In genomic region chr16:59440502-59440901, GRCh38 we compare ENCODE assay signal across 32 cellular contexts.
DNase-seq lines count a peak whose midpoint lies in the region; ATAC-seq, FAIRE-seq and TF ChIP-seq lines count a peak whose summit lies in the region.
"Had no signal": no experiment of that assay in that cellular context is flagged by ENCODE, and none has a peak within 500 bp of the region (broad histone marks: within the 10 kb centered on the region; RNA-seq: fewer than 3 reads in every experiment).

No MANE protein-coding gene starts in this region.

- no peaks in the 10 kb centered on the region for H3K4me1 Mint-ChIP-seq in central memory CD8-positive, alpha-beta T cell
- H3K4me1 Mint-ChIP-seq: B cell; CD14-positive monocyte; CD4-positive, alpha-beta memory T cell; CD4-positive, CD25-positive, alpha-beta regulatory T cell; CD8-positive, alpha-beta memory T cell had no signal

- no peak for FAIRE-seq in HepG2 (lab: Jason Lieb, UNC)
- FAIRE-seq: A549, D721Med had no signal

- H3K36me3 ChIP-seq in HepG2 (replicated peaks in 1 of 2; ENCODE audit: control insufficient read depth in 1 of 2, insufficient read depth in 2 of 2, low read length in 2 of 2) (no peaks in the 10 kb centered on the region), right lobe of liver (no peaks in the 10 kb centered on the region)
- H3K36me3 ChIP-seq: BE2C; BLaER1; BLaER1 treated with 17β-estradiol and CSF1 and Interleukin-3, amounts not matched to agents 10 nM and 100 nM had no signal

- no peaks in the 10 kb centered on the region for H3K27me3 ChIP-seq in HepG2 (ENCODE audit: control insufficient read depth in 1 of 2, insufficient read depth in 2 of 2, low read length in 2 of 2)
- H3K27me3 ChIP-seq in right lobe of liver: no peaks in the 10 kb centered on the region
- H3K27me3 ChIP-seq: BE2C; BLaER1; BLaER1 treated with 17β-estradiol and CSF1 and Interleukin-3, amounts not matched to agents 10 nM and 100 nM had no signal

- H4K20me1 ChIP-seq in HepG2 (ENCODE audit: insufficient read depth, low read length): no peaks in the 10 kb centered on the region
- H4K20me1 ChIP-seq: BLaER1; BLaER1 treated with 17β-estradiol and CSF1 and Interleukin-3, amounts not matched to agents 10 nM and 100 nM had no signal

- TF ChIP-seq CTCF in HepG2 (CRISPR knock-in tag; IDR thresholded peaks at IDR 0.05) (no peak), right lobe of liver (IDR thresholded peaks at IDR 0.05) (no peak)

- intact Hi-C loops in HepG2 (cut with micrococcal nuclease; ENCODE audit: unreplicated experiment) (no loop called here), right lobe of liver (cut with DNase I) (no loop called here)

- in situ Hi-C loops in HepG2 (cut with HindIII; ENCODE audit: extremely low pct_ligation_motif_present, low pct_unique_long_range_greater_than_20kb): no loop called here

- H3K4me3 ChIP-seq in HepG2 (replicated peaks in 1 of 3; ENCODE audit: insufficient read depth in 1 of 3, low read depth in 2 of 3, low read length in 3 of 3): no peak overlapping the region
- H3K4me3 ChIP-seq in right lobe of liver: no peak overlapping the region
- H3K4me3 ChIP-seq: A549; BLaER1; BLaER1 treated with 17β-estradiol and CSF1 and Interleukin-3, amounts not matched to agents 10 nM and 100 nM had no signal

- no peak for DNase-seq in HepG2 (ENCODE audit: low spot score)
- DNase-seq in right lobe of liver: no peak
- DNase-seq in central memory CD8-positive, alpha-beta T cell (ENCODE audit: low spot score in 2 of 2): no peak
- no peak for DNase-seq in NCI-H2029 treated with DMSO at 0.1 percent for 48 hours (lab: John Stamatoyannopoulos, UW)
- DNase-seq: 8988T; ACHN; AML-193; BE2C; C1 segment of cervical spinal cord; Caco-2; Calu3; CD4-positive, alpha-beta memory T cell; CD4-positive, alpha-beta T cell; CD4-positive, CD25-positive, alpha-beta regulatory T cell; CD8-positive, alpha-beta memory T cell; CD8-positive, alpha-beta T cell; COR-L47; DMS 273 treated with DMSO at 0.1 percent for 48 hours; DMS153; DMS53; DMS79; DMS79 treated with DMSO at 0.1 percent for 48 hours; DND-41; EL had no signal

- no peak overlapping the region for H3K4me3 Mint-ChIP-seq in central memory CD8-positive, alpha-beta T cell
- H3K4me3 Mint-ChIP-seq: B cell; CD14-positive monocyte; CD4-positive, alpha-beta memory T cell; CD4-positive, alpha-beta T cell; CD4-positive, CD25-positive, alpha-beta regulatory T cell; CD8-positive, alpha-beta memory T cell; CD8-positive, alpha-beta T cell had no signal

- POLR2A ChIA-PET in HepG2 (lab: Yijun Ruan, JAX): no interaction called here

- H3K9ac ChIP-seq in HepG2 (ENCODE audit: insufficient read depth, low read depth, low read length): no peak overlapping the region
- H3K9ac ChIP-seq: BLaER1; BLaER1 treated with 17β-estradiol and CSF1 and Interleukin-3, amounts not matched to agents 10 nM and 100 nM had no signal

- H3K4me2 ChIP-seq in HepG2 (ENCODE audit: low read depth, low read length): no peak overlapping the region
- H3K4me2 ChIP-seq: A549; BLaER1; BLaER1 treated with 17β-estradiol and CSF1 and Interleukin-3, amounts not matched to agents 10 nM and 100 nM had no signal

- CTCF ChIA-PET in HepG2 (lab: Yijun Ruan, JAX; ENCODE audit: low intra/inter-chr PET ratio, low total read pairs): no interaction called here

- H3K36me3 Mint-ChIP-seq in central memory CD8-positive, alpha-beta T cell (ENCODE audit: insufficient read depth): no peaks in the 10 kb centered on the region
- H3K36me3 Mint-ChIP-seq: CD14-positive monocyte; CD4-positive, alpha-beta memory T cell; CD4-positive, CD25-positive, alpha-beta regulatory T cell; CD8-positive, alpha-beta memory T cell; CD8-positive, alpha-beta T cell had no signal

- BruUV-seq in HepG2 (replicated peaks; lab: Mats Ljungman, UMichigan): no TSS peak

- H3K9me3 ChIP-seq in HepG2 (ENCODE audit: low read length) (peaks cover 20% of the 10 kb centered on the region), right lobe of liver (no peaks in the 10 kb centered on the region)
- H3K9me3 ChIP-seq: BE2C, BLaER1, Caco-2 had no signal

- H3K27ac ChIP-seq in HepG2 (ENCODE audit: extremely low read length, insufficient read depth, low read length): no peak overlapping the region
- no peak overlapping the region for H3K27ac ChIP-seq in right lobe of liver
- H3K27ac ChIP-seq: 22Rv1; A549; BLaER1; BLaER1 treated with 17β-estradiol and CSF1 and Interleukin-3, amounts not matched to agents 10 nM and 100 nM; C4-2B had no signal

- TF ChIP-seq RAD21 in HepG2 (CRISPR knock-in tag; IDR thresholded peaks at IDR 0.05): no peak

- H3K4me1 ChIP-seq in HepG2 (ENCODE audit: insufficient read depth, low read length) (no peaks in the 10 kb centered on the region), right lobe of liver (no peaks in the 10 kb centered on the region)
- H3K4me1 ChIP-seq: A549; BE2C; BLaER1; BLaER1 treated with 17β-estradiol and CSF1 and Interleukin-3, amounts not matched to agents 10 nM and 100 nM; Caco-2 had no signal

- peaks cover 26% of the 10 kb centered on the region for H3K9me3 Mint-ChIP-seq in central memory CD8-positive, alpha-beta T cell

- H2AFZ ChIP-seq in HepG2 (ENCODE audit: low read length): no peak overlapping the region

- 1% methylated on average over 2 of the region's 2 CpGs for WGBS in HepG2 (ENCODE audit: low lambda C conversion rate)
- WGBS in right lobe of liver (ENCODE audit: insufficient coverage, low coverage, low lambda C conversion rate, missing lambda C conversion rate): 28% methylated on average over 2 of the region's 2 CpGs

- no peak for TF ChIP-seq EP300 in HepG2 (IDR thresholded peaks at IDR 0.05; ENCODE audit: low read depth in 2 of 2, low read length in 2 of 2)
- no peak for TF ChIP-seq EP300 in HepG2 (CRISPR knock-in tag; IDR thresholded peaks at IDR 0.05; ENCODE audit: borderline replicate concordance)

- ATAC-seq in HepG2 (no peak), right lobe of liver (no peak)
- ATAC-seq in central memory CD8-positive, alpha-beta T cell (replicated peaks; ENCODE audit: extremely low read depth, poor library complexity, severe bottlenecking): no peak
- ATAC-seq: A549; CD8-positive, alpha-beta T cell had no signal

- no peaks in the 10 kb centered on the region for H3K27me3 Mint-ChIP-seq in central memory CD8-positive, alpha-beta T cell
- H3K27me3 Mint-ChIP-seq: B cell; CD4-positive, alpha-beta memory T cell; CD4-positive, alpha-beta T cell; CD4-positive, CD25-positive, alpha-beta regulatory T cell; CD8-positive, alpha-beta memory T cell had no signal

- H3K27ac Mint-ChIP-seq in central memory CD8-positive, alpha-beta T cell (ENCODE audit: low read depth): peak overlapping the region; percentile 81
- H3K27ac Mint-ChIP-seq: B cell; CD14-positive monocyte; CD4-positive, alpha-beta memory T cell; CD4-positive, alpha-beta T cell; CD4-positive, CD25-positive, alpha-beta regulatory T cell; CD8-positive, alpha-beta T cell had no signal

- TF ChIP-seq POLR2A in HepG2 (IDR thresholded peaks at IDR 0.05; ENCODE audit: insufficient read depth in 1 of 2, low read depth in 2 of 2, low read length in 2 of 2) (no peak), right lobe of liver (IDR thresholded peaks at IDR 0.05) (no peak)

- no peaks in the 10 kb centered on the region for H3K79me2 ChIP-seq in HepG2 (ENCODE audit: insufficient read depth, low read length)

TF ChIP-seq in HepG2, 621 proteins besides CTCF, POLR2A, EP300 and RAD21:
- TF ChIP-seq, protein P1, sequence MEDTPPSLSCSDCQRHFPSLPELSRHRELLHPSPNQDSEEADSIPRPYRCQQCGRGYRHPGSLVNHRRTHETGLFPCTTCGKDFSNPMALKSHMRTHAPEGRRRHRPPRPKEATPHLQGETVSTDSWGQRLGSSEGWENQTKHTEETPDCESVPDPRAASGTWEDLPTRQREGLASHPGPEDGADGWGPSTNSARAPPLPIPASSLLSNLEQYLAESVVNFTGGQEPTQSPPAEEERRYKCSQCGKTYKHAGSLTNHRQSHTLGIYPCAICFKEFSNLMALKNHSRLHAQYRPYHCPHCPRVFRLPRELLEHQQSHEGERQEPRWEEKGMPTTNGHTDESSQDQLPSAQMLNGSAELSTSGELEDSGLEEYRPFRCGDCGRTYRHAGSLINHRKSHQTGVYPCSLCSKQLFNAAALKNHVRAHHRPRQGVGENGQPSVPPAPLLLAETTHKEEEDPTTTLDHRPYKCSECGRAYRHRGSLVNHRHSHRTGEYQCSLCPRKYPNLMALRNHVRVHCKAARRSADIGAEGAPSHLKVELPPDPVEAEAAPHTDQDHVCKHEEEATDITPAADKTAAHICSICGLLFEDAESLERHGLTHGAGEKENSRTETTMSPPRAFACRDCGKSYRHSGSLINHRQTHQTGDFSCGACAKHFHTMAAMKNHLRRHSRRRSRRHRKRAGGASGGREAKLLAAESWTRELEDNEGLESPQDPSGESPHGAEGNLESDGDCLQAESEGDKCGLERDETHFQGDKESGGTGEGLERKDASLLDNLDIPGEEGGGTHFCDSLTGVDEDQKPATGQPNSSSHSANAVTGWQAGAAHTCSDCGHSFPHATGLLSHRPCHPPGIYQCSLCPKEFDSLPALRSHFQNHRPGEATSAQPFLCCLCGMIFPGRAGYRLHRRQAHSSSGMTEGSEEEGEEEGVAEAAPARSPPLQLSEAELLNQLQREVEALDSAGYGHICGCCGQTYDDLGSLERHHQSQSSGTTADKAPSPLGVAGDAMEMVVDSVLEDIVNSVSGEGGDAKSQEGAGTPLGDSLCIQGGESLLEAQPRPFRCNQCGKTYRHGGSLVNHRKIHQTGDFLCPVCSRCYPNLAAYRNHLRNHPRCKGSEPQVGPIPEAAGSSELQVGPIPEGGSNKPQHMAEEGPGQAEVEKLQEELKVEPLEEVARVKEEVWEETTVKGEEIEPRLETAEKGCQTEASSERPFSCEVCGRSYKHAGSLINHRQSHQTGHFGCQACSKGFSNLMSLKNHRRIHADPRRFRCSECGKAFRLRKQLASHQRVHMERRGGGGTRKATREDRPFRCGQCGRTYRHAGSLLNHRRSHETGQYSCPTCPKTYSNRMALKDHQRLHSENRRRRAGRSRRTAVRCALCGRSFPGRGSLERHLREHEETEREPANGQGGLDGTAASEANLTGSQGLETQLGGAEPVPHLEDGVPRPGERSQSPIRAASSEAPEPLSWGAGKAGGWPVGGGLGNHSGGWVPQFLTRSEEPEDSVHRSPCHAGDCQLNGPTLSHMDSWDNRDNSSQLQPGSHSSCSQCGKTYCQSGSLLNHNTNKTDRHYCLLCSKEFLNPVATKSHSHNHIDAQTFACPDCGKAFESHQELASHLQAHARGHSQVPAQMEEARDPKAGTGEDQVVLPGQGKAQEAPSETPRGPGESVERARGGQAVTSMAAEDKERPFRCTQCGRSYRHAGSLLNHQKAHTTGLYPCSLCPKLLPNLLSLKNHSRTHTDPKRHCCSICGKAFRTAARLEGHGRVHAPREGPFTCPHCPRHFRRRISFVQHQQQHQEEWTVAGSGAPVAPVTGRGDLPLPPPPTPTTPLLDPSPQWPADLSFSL (CRISPR knock-in tag; IDR thresholded peaks at IDR 0.05): no peak
- TF ChIP-seq HNRNPK (IDR thresholded peaks at IDR 0.05; ENCODE audit: low read depth, low read length, poor library complexity, severe bottlenecking) (peak; percentile 60), PCBP2 (optimal IDR thresholded peaks at IDR 0.05; ENCODE audit: low read depth, low read length, poor library complexity, severe bottlenecking) (peak; percentile 80)
TF ChIP-seq in HepG2: peak in this region for 2.
